ENCODE assay signal across 8 cellular contexts in genomic region chr12:55736780-55737580, GRCh38. TPM values are rescaled to one million over a fixed set of nuclear protein-coding genes. Genes with fewer than 3 reads are reported as not detected.
DNase-seq lines count a peak whose midpoint lies in the region; ATAC-seq and TF ChIP-seq lines count a peak whose summit lies in the region.

No MANE protein-coding gene starts in this region.

- POLR2A ChIA-PET in activated CD4-positive, alpha-beta memory T cell treated with anti-CD3 and anti-CD28 coated beads, Interleukin-2, amount 10 ng/mL, durations not matched to agents 7 days and 5 days (lab: Charles Lee) = interaction anchor here (0.9 to 2.7 kb wide), 7 partner anchors 7 to 237 kb away, joined by 3 to 40 read pairs (median 11); partner anchors contain the start of genes CD63 and RAB5B

- H3K27ac ChIP-seq in mesodermal cell (ENCODE audit: low read depth, low read length, severe bottlenecking) (peak overlapping the region; percentile 41), testis (peak overlapping the region; percentile 69 to 85)

- CTCF ChIA-PET in activated CD4-positive, alpha-beta memory T cell treated with anti-CD3 and anti-CD28 coated beads, Interleukin-2, amount 10 ng/mL, durations not matched to agents 7 days and 5 days (lab: Charles Lee) = interaction anchor here (0.5 to 4.9 kb wide), 18 partner anchors 7 to 391 kb away, joined by 3 to 54 read pairs (median 14); partner anchors contain the start of genes BLOC1S1, CD63, ESYT1 and ORMDL2

- H3K27me3 ChIP-seq in testis = no peaks in the 10 kb centered on the region

- 37 to 61% methylated on average over 5 to 6 of the region's 6 CpGs for WGBS in mesodermal cell (ENCODE audit: insufficient coverage in 2 of 2), 2 experiments
- WGBS in testis, 2 donors = 49 to 54% methylated on average over 6 of the region's 6 CpGs

- H3K36me3 Mint-ChIP-seq in activated CD4-positive, alpha-beta memory T cell treated with anti-CD3 and anti-CD28 coated beads, Interleukin-2, amount 10 ng/mL, durations not matched to agents 7 days and 5 days (ENCODE audit: low read depth) = no peaks in the 10 kb centered on the region

- DNase-seq in ELF-1 (ENCODE audit: low read depth, low spot score) (peak; percentile 97), NCI-H510A treated with DMSO at 0.1 percent for 48 hours (lab: John Stamatoyannopoulos, UW) (peak; percentile 82), erythroblast (lab: John Stamatoyannopoulos, UW) (peak; percentile 76 to 80), testis (peak; percentile 82)
- peak; percentile 72 for DNase-seq in activated CD4-positive, alpha-beta memory T cell treated with anti-CD3 and anti-CD28 coated beads, Interleukin-2, amount 10 ng/mL, durations not matched to agents 7 days and 5 days

- no peaks in the 10 kb centered on the region for H3K9me3 ChIP-seq in mesodermal cell (ENCODE audit: control insufficient read depth, low read length)
- no peaks in the 10 kb centered on the region for H3K9me3 ChIP-seq in testis

- TF ChIP-seq POLR2A in erythroblast (IDR thresholded peaks at IDR 0.05; ENCODE audit: low read length) (no peak), testis (IDR thresholded peaks at IDR 0.05) (no peak)

- H3K9me3 Mint-ChIP-seq in activated CD4-positive, alpha-beta memory T cell treated with anti-CD3 and anti-CD28 coated beads, Interleukin-2, amount 10 ng/mL, durations not matched to agents 7 days and 5 days = no peaks in the 10 kb centered on the region

- H3K27ac Mint-ChIP-seq in activated CD4-positive, alpha-beta memory T cell treated with anti-CD3 and anti-CD28 coated beads, Interleukin-2, amount 10 ng/mL, durations not matched to agents 7 days and 5 days = peak overlapping the region; percentile 69

- TF ChIP-seq CTCF in testis (IDR thresholded peaks at IDR 0.05) = peak; percentile 66 to 78 (median 77)

- peaks cover 26% of the 10 kb centered on the region for H3K4me1 Mint-ChIP-seq in activated CD4-positive, alpha-beta memory T cell treated with anti-CD3 and anti-CD28 coated beads, Interleukin-2, amount 10 ng/mL, durations not matched to agents 7 days and 5 days

- H3K4me3 ChIP-seq in mesodermal cell (ENCODE audit: extremely low read depth, insufficient read depth, low read length, poor library complexity, severe bottlenecking) = no peak overlapping the region
- H3K4me3 ChIP-seq in testis = no peak overlapping the region

- H3K36me3 ChIP-seq in mesodermal cell (ENCODE audit: control insufficient read depth, insufficient read depth, low read length) (peaks cover 1% of the 10 kb centered on the region), testis (ENCODE audit: low read depth, missing control alignments) (no peaks in the 10 kb centered on the region)

- H3K4me3 Mint-ChIP-seq in activated CD4-positive, alpha-beta memory T cell treated with anti-CD3 and anti-CD28 coated beads, Interleukin-2, amount 10 ng/mL, durations not matched to agents 7 days and 5 days = peak overlapping the region; percentile 35

- peaks cover 5% of the 10 kb centered on the region for H3K27me3 Mint-ChIP-seq in activated CD4-positive, alpha-beta memory T cell treated with anti-CD3 and anti-CD28 coated beads, Interleukin-2, amount 10 ng/mL, durations not matched to agents 7 days and 5 days

- ATAC-seq in HG03139 (IDR thresholded peaks at IDR 0.05; ENCODE audit: unreplicated experiment) (peak; percentile 35), HG03095 (IDR thresholded peaks at IDR 0.05; ENCODE audit: unreplicated experiment) (no peak)

- H3K4me1 ChIP-seq in mesodermal cell (ENCODE audit: control insufficient read depth, insufficient read depth, low read length, poor library complexity, severe bottlenecking) (peaks cover 12% of the 10 kb centered on the region), testis (peaks cover 15% of the 10 kb centered on the region)

- intact Hi-C loops in testis (cut with DNase I; ENCODE audit: low total_unique reads) = loop anchor here (10.0 kb wide), 1 partner anchor 68 kb away; no protein-coding TSS in a partner anchor

RNA-seq across cellular contexts. Expression of gene GDF11, which starts 5.9 kb away (rescaled TPM):
- total RNA-seq in activated CD4-positive, alpha-beta memory T cell treated with anti-CD3 and anti-CD28 coated beads, Interleukin-2, amount 10 ng/mL, durations not matched to agents 7 days and 5 days = 1 to 10 TPM; 7.2 to 7.9 TPM
- polyA plus RNA-seq in mesodermal cell (2013, experiment 1 of 2) = 22.8 TPM
- 20.3 TPM for polyA plus RNA-seq in mesodermal cell (2013, experiment 2 of 2)
- 1 to 10 TPM; 3.1 to 3.3 TPM for total RNA-seq in testis
- polyA plus RNA-seq in testis (ENCODE audit: insufficient read depth, low read depth, low replicate concordance) = 3.0 TPM

RNA-seq across cellular contexts. Expression of gene CD63, which starts 8.2 kb away (rescaled TPM):
- 100 to 1,000 TPM; 177 to 185 TPM for total RNA-seq in activated CD4-positive, alpha-beta memory T cell treated with anti-CD3 and anti-CD28 coated beads, Interleukin-2, amount 10 ng/mL, durations not matched to agents 7 days and 5 days
- polyA plus RNA-seq in mesodermal cell (2013, experiment 1 of 2) = 883 TPM
- 779 TPM for polyA plus RNA-seq in mesodermal cell (2013, experiment 2 of 2)
- 100 to 1,000 TPM; 600 to 668 TPM for total RNA-seq in testis
- polyA plus RNA-seq in testis (ENCODE audit: insufficient read depth, low read depth, low replicate concordance) = 655 TPM

RNA-seq across cellular contexts. Expression of gene RDH5, which starts 16.8 kb away (rescaled TPM):
- total RNA-seq in activated CD4-positive, alpha-beta memory T cell treated with anti-CD3 and anti-CD28 coated beads, Interleukin-2, amount 10 ng/mL, durations not matched to agents 7 days and 5 days = 10 to 100 TPM in 1 of 2 experiments, 1 to 10 TPM in 1; 9.5 to 10.5 TPM
- polyA plus RNA-seq in mesodermal cell (2013, experiment 1 of 2) = 1.0 TPM
- polyA plus RNA-seq in mesodermal cell (2013, experiment 2 of 2) = 3.6 TPM
- 10 to 100 TPM; 15.1 to 18.0 TPM for total RNA-seq in testis
- polyA plus RNA-seq in testis (ENCODE audit: insufficient read depth, low read depth, low replicate concordance) = 9.8 TPM

RNA-seq across cellular contexts. Expression of gene BLOC1S1, which starts 21.1 kb away (rescaled TPM):
- total RNA-seq in activated CD4-positive, alpha-beta memory T cell treated with anti-CD3 and anti-CD28 coated beads, Interleukin-2, amount 10 ng/mL, durations not matched to agents 7 days and 5 days = 100 to 1,000 TPM; 156 to 162 TPM
- 80.5 TPM for polyA plus RNA-seq in mesodermal cell (2013, experiment 1 of 2)
- polyA plus RNA-seq in mesodermal cell (2013, experiment 2 of 2) = 77.1 TPM
- total RNA-seq in testis = 100 to 1,000 TPM; 110 to 145 TPM
- 108 TPM for polyA plus RNA-seq in testis (ENCODE audit: insufficient read depth, low read depth, low replicate concordance)

RNA-seq across cellular contexts. Expression of gene ITGA7, which starts 29.3 kb away (rescaled TPM):
- 1 to 10 TPM; 1.9 to 2.0 TPM for total RNA-seq in activated CD4-positive, alpha-beta memory T cell treated with anti-CD3 and anti-CD28 coated beads, Interleukin-2, amount 10 ng/mL, durations not matched to agents 7 days and 5 days
- polyA plus RNA-seq in mesodermal cell (2013, experiment 1 of 2) = 41.9 TPM
- 33.4 TPM for polyA plus RNA-seq in mesodermal cell (2013, experiment 2 of 2)
- 10 to 100 TPM; 26.4 to 30.6 TPM for total RNA-seq in testis
- polyA plus RNA-seq in testis (ENCODE audit: insufficient read depth, low read depth, low replicate concordance) = 43.3 TPM
